Comparison of ENCODE assay signal across 29 cellular contexts in genomic region chrX:44093431-44093830, GRCh38.
"Had no signal": no experiment of that assay in that cellular context is flagged by ENCODE, and none has a peak within 500 bp of the region (broad histone marks: within the 10 kb centered on the region; RNA-seq: fewer than 3 reads in every experiment).

No MANE protein-coding gene starts in this region.

- DNase-seq: activated B cell treated with CpG ODN at 0.5 μM for 24 hours; activated CD4-positive, alpha-beta memory T cell treated with anti-CD3 and anti-CD28 coated beads, Interleukin-2, amount 10 ng/mL, durations not matched to agents 7 days and 5 days; activated CD4-positive, alpha-beta T cell treated with anti-CD3 and anti-CD28 coated beads for 4 hours; activated CD4-positive, alpha-beta T cell treated with anti-CD3 and anti-CD28 coated beads, Interleukin-2, amount 10 ng/mL, durations not matched to agents 24 days and 14 days; activated CD4-positive, alpha-beta T cell treated with anti-CD3 and anti-CD28 coated beads, Interleukin-2, amount 50 U/mL, for 1 hour; activated CD4-positive, alpha-beta T cell treated with anti-CD3 and anti-CD28 coated beads, Interleukin-2, amount 50 U/mL, for 4 hours; activated CD4-positive, CD25-positive, alpha-beta regulatory T cell treated with anti-CD3 and anti-CD28 coated beads, Interleukin-2, amount 50 U/mL, for 72 hours; activated CD8-positive, alpha-beta memory T cell treated with anti-CD3 and anti-CD28 coated beads for 24 hours; activated CD8-positive, alpha-beta memory T cell treated with anti-CD3 and anti-CD28 coated beads, Interleukin-2, amount 10 ng/mL, durations not matched to agents 7 days and 5 days; activated CD8-positive, alpha-beta T cell treated with anti-CD3 and anti-CD28 coated beads, Interleukin-2, amount 10 ng/mL, durations not matched to agents 7 days and 5 days; activated effector memory CD4-positive, alpha-beta T cell treated with anti-CD3 and anti-CD28 coated beads, Interleukin-2, amount 50 U/mL, for 16 hours; activated gamma-delta T cell treated with Interleukin-2 at 50 U/mL for 16 hours; activated naive CD4-positive, alpha-beta T cell; activated naive CD4-positive, alpha-beta T cell treated with anti-CD3 and anti-CD28 coated beads for 36 hours; activated naive CD4-positive, alpha-beta T cell treated with anti-CD3 and anti-CD28 coated beads, Interleukin-2, amount 50 U/mL, for 16 hours; activated naive CD8-positive, alpha-beta T cell treated with anti-CD3 and anti-CD28 coated beads, Interleukin-2, amount 10 ng/mL, durations not matched to agents 7 days and 5 days; activated naive CD8-positive, alpha-beta T cell treated with anti-CD3 and anti-CD28 coated beads, Interleukin-2, amount 50 U/mL, for 24 hours; activated T-cell treated with anti-CD3 and anti-CD28 coated beads for 4 hours; activated T-cell treated with anti-CD3 and anti-CD28 coated beads, Interleukin-2, amount 50 U/mL, for 1 hour; activated T-cell treated with anti-CD3 and anti-CD28 coated beads, Interleukin-2, amount 50 U/mL, for 4 hours; activated T-cell treated with anti-CD3 and anti-CD28 coated beads, Interleukin-2, amount 50 U/mL, for 72 hours; amygdala; anterior cingulate cortex; T-helper 1 cell; T-helper 2 cell; T-helper 9 cell had no signal

- H3K4me1 ChIP-seq: ascending aorta had no signal

- H3K9me3 ChIP-seq: ascending aorta had no signal

- H3K27ac ChIP-seq: ascending aorta, cardiac muscle cell, VCaP had no signal

- H3K36me3 ChIP-seq: ascending aorta, cardiac muscle cell had no signal

- H3K4me3 ChIP-seq: ascending aorta, cardiac muscle cell had no signal

- H3K27me3 ChIP-seq: ascending aorta, cardiac muscle cell had no signal
